In genomic region chr14:92460916-92461579, GRCh38 we compare ENCODE assay signal across 10 cellular contexts. TPM values are rescaled to one million over a fixed set of nuclear protein-coding genes. Genes with fewer than 3 reads are reported as not detected.
DNase-seq lines count a peak whose midpoint lies in the region; ATAC-seq, FAIRE-seq and TF ChIP-seq lines count a peak whose summit lies in the region.
"Had no signal": no experiment of that assay in that cellular context is flagged by ENCODE, and none has a peak within 500 bp of the region (broad histone marks: within the 10 kb centered on the region; RNA-seq: fewer than 3 reads in every experiment).

No MANE protein-coding gene starts in this region.

- H3K27ac ChIP-seq in GM23338 (ENCODE audit: low read depth) (no peak overlapping the region), lower lobe of right lung (peak overlapping the region; percentile 80)

- H3K36me3 ChIP-seq in GM23338 (ENCODE audit: insufficient read depth) (no peaks in the 10 kb centered on the region), lower lobe of right lung (no peaks in the 10 kb centered on the region)

- H3K4me1 ChIP-seq in GM23338 (ENCODE audit: insufficient read depth), result no peaks in the 10 kb centered on the region
- H3K4me1 ChIP-seq in lower lobe of right lung, result peaks cover 46% of the 10 kb centered on the region

- H3F3A ChIP-seq in GM23338 (replicated peaks; ENCODE audit: low read depth), result no peaks in the 10 kb centered on the region

- intact Hi-C loops in lower lobe of right lung (cut with DNase I), result no loop called here

- FAIRE-seq in HTR-8/SVneo (lab: Jason Lieb, UNC), result no peak
- FAIRE-seq: H1 had no signal

- no peaks in the 10 kb centered on the region for H3K9me3 ChIP-seq in lower lobe of right lung

- H3K27me3 Mint-ChIP-seq in GM23338 (ENCODE audit: insufficient read depth, low read depth, poor library complexity), result no peaks in the 10 kb centered on the region
- H3K27me3 Mint-ChIP-seq in activated T-cell treated with anti-CD3 and anti-CD28 coated beads, Interleukin-2, amount 50 U/mL, for 72 hours (ENCODE audit: low read depth), result peaks cover 9% of the 10 kb centered on the region
- H3K27me3 Mint-ChIP-seq: activated naive CD8-positive, alpha-beta T cell had no signal

- H3K27me3 ChIP-seq in GM23338 (ENCODE audit: insufficient read depth) (no peaks in the 10 kb centered on the region), lower lobe of right lung (ENCODE audit: low read depth) (no peaks in the 10 kb centered on the region)

- no peak overlapping the region for H3K4me3 Mint-ChIP-seq in GM23338
- H3K4me3 Mint-ChIP-seq in activated T-cell treated with anti-CD3 and anti-CD28 coated beads, Interleukin-2, amount 50 U/mL, for 72 hours, result peak overlapping the region in 1 of 2 donors; percentile 33
- H3K4me3 Mint-ChIP-seq: activated naive CD8-positive, alpha-beta T cell had no signal

- no peak overlapping the region for H3K4me2 ChIP-seq in GM23338

- DNase-seq in EH (ENCODE audit: low read depth) (peak; percentile 90), GM23338 (ENCODE audit: low spot score) (peak; percentile 39), lower lobe of right lung (no peak), GF-D8 (lab: John Stamatoyannopoulos, UW) (no peak), SK-N-DZ (ENCODE audit: low spot score) (no peak), HTR-8/SVneo (ENCODE audit: insufficient read length, low spot score) (no peak)
- DNase-seq in activated T-cell treated with anti-CD3 and anti-CD28 coated beads, Interleukin-2, amount 50 U/mL, for 72 hours, result peak in 1 of 2 donors; percentile 8
- no peak for DNase-seq in stimulated activated naive CD4-positive, alpha-beta T cell (lab: John Stamatoyannopoulos, UW)

- ATAC-seq in GM23338 (no peak), lower lobe of right lung (peak; percentile 22 to 46)
- peak; percentile 39 to 75 for ATAC-seq in activated T-cell treated with anti-CD3 and anti-CD28 coated beads, Interleukin-2, amount 50 U/mL, for 72 hours (replicated peaks in 1 of 2)

- no peaks in the 10 kb centered on the region for H3K9me3 Mint-ChIP-seq in GM23338
- H3K9me3 Mint-ChIP-seq in activated T-cell treated with anti-CD3 and anti-CD28 coated beads, Interleukin-2, amount 50 U/mL, for 72 hours, result no peaks in the 10 kb centered on the region

- TF ChIP-seq CTCF in GM23338 (conservative IDR thresholded peaks at IDR 0.05; ENCODE audit: low read depth in 2 of 2) (no peak), lower lobe of right lung (IDR thresholded peaks at IDR 0.05) (no peak)

- no peaks in the 10 kb centered on the region for H4K20me1 ChIP-seq in GM23338 (replicated peaks; ENCODE audit: insufficient read depth)

- no peak overlapping the region for H3K27ac Mint-ChIP-seq in GM23338
- H3K27ac Mint-ChIP-seq in activated T-cell treated with anti-CD3 and anti-CD28 coated beads, Interleukin-2, amount 50 U/mL, for 72 hours, result no peak overlapping the region
- H3K27ac Mint-ChIP-seq: activated naive CD8-positive, alpha-beta T cell had no signal

- H3K4me3 ChIP-seq in GM23338 (no peak overlapping the region), lower lobe of right lung (peak overlapping the region; percentile 34)

- peaks cover 6% of the 10 kb centered on the region for H3K4me1 Mint-ChIP-seq in GM23338
- peaks cover 18% of the 10 kb centered on the region for H3K4me1 Mint-ChIP-seq in activated T-cell treated with anti-CD3 and anti-CD28 coated beads, Interleukin-2, amount 50 U/mL, for 72 hours (ENCODE audit: low read depth)

- H3K9me2 ChIP-seq in GM23338 (ENCODE audit: insufficient read depth), result no peaks in the 10 kb centered on the region

- H2AFZ ChIP-seq in GM23338, result 0 out of 2 replicates have a peak overlapping the region, but pooled peaks have one; percentile 38

- no peaks in the 10 kb centered on the region for H3K36me3 Mint-ChIP-seq in GM23338 (ENCODE audit: low read depth)
- H3K36me3 Mint-ChIP-seq in activated T-cell treated with anti-CD3 and anti-CD28 coated beads, Interleukin-2, amount 50 U/mL, for 72 hours (ENCODE audit: insufficient read depth in 2 of 2), result no peaks in the 10 kb centered on the region
- H3K36me3 Mint-ChIP-seq: activated naive CD8-positive, alpha-beta T cell had no signal

- H3K79me2 ChIP-seq in GM23338 (replicated peaks; ENCODE audit: insufficient read depth), result no peaks in the 10 kb centered on the region

TF ChIP-seq in GM23338, 12 proteins besides CTCF, POLR2A, EP300 and RAD21:
- no peak for TF ChIP-seq STAT1 (IDR thresholded peaks at IDR 0.05; ENCODE audit: unreplicated experiment)
- TF ChIP-seq ZNF462 (CRISPR knock-in tag; IDR thresholded peaks at IDR 0.05), result no peak

RNA-seq across cellular contexts. Expression of gene RIN3, which starts 52.5 kb away (rescaled TPM):
- total RNA-seq in GM23338 (2014; rRNA removed; shearing (Covaris generic)), result 0.78 and 0.97 TPM in 2 replicates
- polyA plus RNA-seq in GM23338 (2016; fragmentation: Nextera tagmentation; extraction: Ambion mirVana), result 0.63 and 1.5 TPM in 2 replicates
- total RNA-seq in activated T-cell treated with anti-CD3 and anti-CD28 coated beads, Interleukin-2, amount 50 U/mL, for 72 hours, result 10 to 100 TPM; 33.6 to 36.3 TPM
- total RNA-seq in lower lobe of right lung, result 70.6 TPM
- not detected in 2 replicates for polyA plus RNA-seq in SK-N-DZ (2014; cell fraction: cytosol; rRNA removed)
- not detected in 2 replicates for polyA plus RNA-seq in SK-N-DZ (2014; cell fraction: nucleus; rRNA removed)

Comparison
In these comparisons a context has a peak if more than half of its experiments do, and no peak if none do; other contexts are left out.
1. DNase-seq: peak in EH (single experiment) and GM23338 (single experiment); none in lower lobe of right lung (single experiment), stimulated activated naive CD4-positive, alpha-beta T cell (0 of 6), GF-D8 (single experiment), SK-N-DZ (single experiment) and HTR-8/SVneo (single experiment).
2. RNA of gene RIN3, which starts 52.5 kb away (total RNA-seq): 70.6 TPM in lower lobe of right lung (single experiment) and 33.6 to 36.3 TPM in activated T-cell treated with anti-CD3 and anti-CD28 coated beads, Interleukin-2, amount 50 U/mL, for 72 hours; 0.78 to 0.97 TPM in GM23338; every median in the first group is over 10 times any median in the second.